10 cellular contexts compared by ENCODE assay signal in genomic region chr1:205746757-205747412, GRCh38. TPM values are rescaled to one million over a fixed set of nuclear protein-coding genes. Genes with fewer than 3 reads are reported as not detected.
DNase-seq lines count a peak whose midpoint lies in the region; ATAC-seq, FAIRE-seq and TF ChIP-seq lines count a peak whose summit lies in the region.
"Had no signal": no experiment of that assay in that cellular context is flagged by ENCODE, and none has a peak within 500 bp of the region (broad histone marks: within the 10 kb centered on the region; RNA-seq: fewer than 3 reads in every experiment).

No MANE protein-coding gene starts in this region.

- H3K4me1 ChIP-seq in hepatocyte (ENCODE audit: insufficient read depth) (peaks cover 24% of the 10 kb centered on the region), pancreas (peaks cover 4 to 23% (median 17%) of the 10 kb centered on the region in 3 donors)

- FAIRE-seq in pancreas (lab: Jason Lieb, UNC): no peak

- H3K4me3 ChIP-seq in hepatocyte: peak overlapping the region; percentile 24
- H3K4me3 ChIP-seq in pancreas: no peak overlapping the region

- H3K4me3 Mint-ChIP-seq in activated CD8-positive, alpha-beta memory T cell treated with anti-CD3 and anti-CD28 coated beads, Interleukin-2, amount 10 ng/mL, durations not matched to agents 7 days and 5 days: peak overlapping the region; percentile 92
- H3K4me3 Mint-ChIP-seq in activated CD4-positive, alpha-beta memory T cell treated with anti-CD3 and anti-CD28 coated beads for 36 hours: peak overlapping the region; percentile 34
- peak overlapping the region; percentile 90 for H3K4me3 Mint-ChIP-seq in stimulated activated effector memory CD8-positive, alpha-beta T cell treated with anti-CD3 and anti-CD28 coated beads, Interleukin-12 subunit alpha, Interleukin-12 subunit beta, amount 100 ng/mL, for 72 hours

- no peak overlapping the region for H2AFZ ChIP-seq in hepatocyte

- H3K27me3 ChIP-seq in hepatocyte (no peaks in the 10 kb centered on the region), pancreas (no peaks in the 10 kb centered on the region)
- H3K27me3 ChIP-seq: uterus had no signal

- H3K4me2 ChIP-seq in hepatocyte: peak overlapping the region; percentile 87

- H3K9me2 ChIP-seq in hepatocyte (replicated peaks; ENCODE audit: insufficient read depth): no peaks in the 10 kb centered on the region

- no peaks in the 10 kb centered on the region for H3K36me3 ChIP-seq in hepatocyte (replicated peaks; ENCODE audit: insufficient read depth, low read depth)
- H3K36me3 ChIP-seq in pancreas: no peaks in the 10 kb centered on the region
- H3K36me3 ChIP-seq: uterus had no signal

- no peak for ATAC-seq in activated CD8-positive, alpha-beta memory T cell treated with anti-CD3 and anti-CD28 coated beads, Interleukin-2, amount 10 ng/mL, durations not matched to agents 7 days and 5 days
- no peak for ATAC-seq in stimulated activated effector memory CD8-positive, alpha-beta T cell treated with anti-CD3 and anti-CD28 coated beads, Interleukin-12 subunit alpha, Interleukin-12 subunit beta, amount 100 ng/mL, for 72 hours
- no peak for ATAC-seq in pancreas

- no peaks in the 10 kb centered on the region for H3K9me3 Mint-ChIP-seq in activated CD8-positive, alpha-beta memory T cell treated with anti-CD3 and anti-CD28 coated beads, Interleukin-2, amount 10 ng/mL, durations not matched to agents 7 days and 5 days (ENCODE audit: low read depth)
- no peaks in the 10 kb centered on the region for H3K9me3 Mint-ChIP-seq in activated CD4-positive, alpha-beta memory T cell treated with anti-CD3 and anti-CD28 coated beads for 36 hours
- no peaks in the 10 kb centered on the region for H3K9me3 Mint-ChIP-seq in stimulated activated effector memory CD8-positive, alpha-beta T cell treated with anti-CD3 and anti-CD28 coated beads, Interleukin-12 subunit alpha, Interleukin-12 subunit beta, amount 100 ng/mL, for 72 hours

- peak overlapping the region; percentile 56 for H3K27ac Mint-ChIP-seq in activated CD8-positive, alpha-beta memory T cell treated with anti-CD3 and anti-CD28 coated beads, Interleukin-2, amount 10 ng/mL, durations not matched to agents 7 days and 5 days
- H3K27ac Mint-ChIP-seq in activated CD4-positive, alpha-beta memory T cell treated with anti-CD3 and anti-CD28 coated beads for 36 hours: peak overlapping the region; percentile 56
- peak overlapping the region; percentile 68 for H3K27ac Mint-ChIP-seq in stimulated activated effector memory CD8-positive, alpha-beta T cell treated with anti-CD3 and anti-CD28 coated beads, Interleukin-12 subunit alpha, Interleukin-12 subunit beta, amount 100 ng/mL, for 72 hours

- WGBS in hepatocyte (ENCODE audit: low lambda C conversion rate, missing lambda C conversion rate): 83% methylated on average over 5 of the region's 5 CpGs
- 43 to 55% methylated on average over 5 of the region's 5 CpGs for WGBS in pancreas, 2 donors

- H3K4me1 Mint-ChIP-seq in activated CD8-positive, alpha-beta memory T cell treated with anti-CD3 and anti-CD28 coated beads, Interleukin-2, amount 10 ng/mL, durations not matched to agents 7 days and 5 days: peaks cover 58% of the 10 kb centered on the region
- peaks cover 55% of the 10 kb centered on the region for H3K4me1 Mint-ChIP-seq in activated CD4-positive, alpha-beta memory T cell treated with anti-CD3 and anti-CD28 coated beads for 36 hours (ENCODE audit: low read depth)
- peaks cover 53% of the 10 kb centered on the region for H3K4me1 Mint-ChIP-seq in stimulated activated effector memory CD8-positive, alpha-beta T cell treated with anti-CD3 and anti-CD28 coated beads, Interleukin-12 subunit alpha, Interleukin-12 subunit beta, amount 100 ng/mL, for 72 hours

- intact Hi-C loops in activated CD4-positive, alpha-beta memory T cell treated with anti-CD3 and anti-CD28 coated beads for 36 hours (cut with micrococcal nuclease): loop anchor here (5.0 kb wide), 1 partner anchor 460 kb away; no protein-coding TSS in a partner anchor
- intact Hi-C loops in pancreas (cut with DNase I): no loop called here

- CTCF ChIA-PET in activated CD8-positive, alpha-beta memory T cell treated with anti-CD3 and anti-CD28 coated beads, Interleukin-2, amount 10 ng/mL, durations not matched to agents 7 days and 5 days (lab: Charles Lee): interaction anchor here (0.7 to 1.4 kb wide), 5 partner anchors 12 to 523 kb away, joined by 3 to 5 read pairs (median 3); no protein-coding TSS in a partner anchor
- CTCF ChIA-PET in activated CD4-positive, alpha-beta memory T cell treated with anti-CD3 and anti-CD28 coated beads for 36 hours (lab: Charles Lee): interaction anchor here (0.6 to 1.5 kb wide), 5 partner anchors 16 to 824 kb away, joined by 3 to 6 read pairs (median 4); no protein-coding TSS in a partner anchor

- peaks cover 72% of the 10 kb centered on the region for H3K79me2 ChIP-seq in hepatocyte

- H3K36me3 Mint-ChIP-seq in activated CD8-positive, alpha-beta memory T cell treated with anti-CD3 and anti-CD28 coated beads, Interleukin-2, amount 10 ng/mL, durations not matched to agents 7 days and 5 days: peaks cover 30% of the 10 kb centered on the region
- peaks cover 24% of the 10 kb centered on the region for H3K36me3 Mint-ChIP-seq in activated CD4-positive, alpha-beta memory T cell treated with anti-CD3 and anti-CD28 coated beads for 36 hours
- peaks cover 69% of the 10 kb centered on the region for H3K36me3 Mint-ChIP-seq in stimulated activated effector memory CD8-positive, alpha-beta T cell treated with anti-CD3 and anti-CD28 coated beads, Interleukin-12 subunit alpha, Interleukin-12 subunit beta, amount 100 ng/mL, for 72 hours

- H3K27ac ChIP-seq in hepatocyte: no peak overlapping the region
- H3K27ac ChIP-seq in pancreas: no peak overlapping the region
- H3K27ac ChIP-seq: HL-60 had no signal

- no peaks in the 10 kb centered on the region for H3K27me3 Mint-ChIP-seq in activated CD8-positive, alpha-beta memory T cell treated with anti-CD3 and anti-CD28 coated beads, Interleukin-2, amount 10 ng/mL, durations not matched to agents 7 days and 5 days
- peaks cover 1% of the 10 kb centered on the region for H3K27me3 Mint-ChIP-seq in activated CD4-positive, alpha-beta memory T cell treated with anti-CD3 and anti-CD28 coated beads for 36 hours

- POLR2A ChIA-PET in activated CD4-positive, alpha-beta memory T cell treated with anti-CD3 and anti-CD28 coated beads for 36 hours (lab: Charles Lee): interaction anchor here (0.7 to 1.3 kb wide), 5 partner anchors 13 to 1173 kb away, joined by 3 to 4 read pairs (median 3); partner anchors contain the start of gene RAB29

- TF ChIP-seq CTCF in hepatocyte (IDR thresholded peaks at IDR 0.05; ENCODE audit: poor library complexity) (no peak), pancreas (IDR thresholded peaks at IDR 0.05) (no peak)

- H4K20me1 ChIP-seq in hepatocyte (ENCODE audit: insufficient read depth, poor library complexity, severe bottlenecking): peaks cover 65% of the 10 kb centered on the region

- no peak for DNase-seq in activated CD8-positive, alpha-beta memory T cell treated with anti-CD3 and anti-CD28 coated beads, Interleukin-2, amount 10 ng/mL, durations not matched to agents 7 days and 5 days
- no peak for DNase-seq in activated CD8-positive, alpha-beta memory T cell treated with anti-CD3 and anti-CD28 coated beads for 24 hours
- DNase-seq in activated CD4-positive, alpha-beta memory T cell treated with anti-CD3 and anti-CD28 coated beads for 36 hours: no peak
- DNase-seq in hepatocyte (ENCODE audit: low spot score): no peak
- DNase-seq in stimulated activated effector memory CD8-positive, alpha-beta T cell treated with anti-CD3 and anti-CD28 coated beads, Interleukin-12 subunit alpha, Interleukin-12 subunit beta, amount 100 ng/mL, for 72 hours (ENCODE audit: low spot score in 2 of 2): no peak
- DNase-seq in DMS 273 (lab: John Stamatoyannopoulos, UW; ENCODE audit: unreplicated experiment): no peak
- no peak for DNase-seq in NCI-H748 treated with DMSO at 0.1 percent for 48 hours (lab: John Stamatoyannopoulos, UW)
- DNase-seq in pancreas: no peak
- DNase-seq: uterus had no signal

- H3K9me3 ChIP-seq in hepatocyte (ENCODE audit: low read depth): no peaks in the 10 kb centered on the region
- H3K9me3 ChIP-seq in pancreas: no peaks in the 10 kb centered on the region
- H3K9me3 ChIP-seq: uterus had no signal

RNA-seq across cellular contexts. Expression of gene NUCKS1, which starts 3.1 kb away (rescaled TPM):
- 100 to 1,000 TPM; 179 to 211 TPM for total RNA-seq in activated CD8-positive, alpha-beta memory T cell treated with anti-CD3 and anti-CD28 coated beads, Interleukin-2, amount 10 ng/mL, durations not matched to agents 7 days and 5 days
- 100 to 1,000 TPM; 149 to 202 TPM for total RNA-seq in activated CD4-positive, alpha-beta memory T cell treated with anti-CD3 and anti-CD28 coated beads for 36 hours
- total RNA-seq in hepatocyte: 135 and 143 TPM in 2 replicates
- 24.7 and 28.4 TPM in 2 replicates for polyA plus RNA-seq in hepatocyte
- total RNA-seq in pancreas: 10 to 100 TPM; 33.0 to 69.6 (median 53.5) TPM
- 10 to 100 TPM; 15.1 to 91.4 TPM for polyA plus RNA-seq in pancreas

RNA-seq across cellular contexts. Expression of gene RAB29, which starts 28.4 kb away (rescaled TPM):
- 10 to 100 TPM; 51.0 to 61.4 TPM for total RNA-seq in activated CD8-positive, alpha-beta memory T cell treated with anti-CD3 and anti-CD28 coated beads, Interleukin-2, amount 10 ng/mL, durations not matched to agents 7 days and 5 days
- total RNA-seq in activated CD4-positive, alpha-beta memory T cell treated with anti-CD3 and anti-CD28 coated beads for 36 hours: 10 to 100 TPM; 31.5 to 31.6 TPM
- 45.4 and 47.5 TPM in 2 replicates for total RNA-seq in hepatocyte
- polyA plus RNA-seq in hepatocyte: 33.3 and 33.8 TPM in 2 replicates
- 10 to 100 TPM in 2 of 6 donors, 1 to 10 TPM in 4; 5.4 to 12.2 (median 7.0) TPM for total RNA-seq in pancreas
- 10 to 100 TPM in 1 of 2 donors, 1 to 10 TPM in 1; 6.5 to 10.8 TPM for polyA plus RNA-seq in pancreas

Comparison
In these comparisons a context has a peak if more than half of its experiments do, and no peak if none do; other contexts are left out.
1. H3K4me3 Mint-ChIP-seq: peak in every context shown above with its lines; median percentile 92 in activated CD8-positive, alpha-beta memory T cell treated with anti-CD3 and anti-CD28 coated beads, Interleukin-2, amount 10 ng/mL, durations not matched to agents 7 days and 5 days; 90 in stimulated activated effector memory CD8-positive, alpha-beta T cell treated with anti-CD3 and anti-CD28 coated beads, Interleukin-12 subunit alpha, Interleukin-12 subunit beta, amount 100 ng/mL, for 72 hours; 34 in activated CD4-positive, alpha-beta memory T cell treated with anti-CD3 and anti-CD28 coated beads for 36 hours.